33 cellular contexts compared by ENCODE assay signal in genomic region chr16:85080923-85081498, GRCh38. TPM values are rescaled to one million over a fixed set of nuclear protein-coding genes. Genes with fewer than 3 reads are reported as not detected.
DNase-seq lines count a peak whose midpoint lies in the region; ATAC-seq and TF ChIP-seq lines count a peak whose summit lies in the region.
"Had no signal": no experiment of that assay in that cellular context is flagged by ENCODE, and none has a peak within 500 bp of the region (broad histone marks: within the 10 kb centered on the region; RNA-seq: fewer than 3 reads in every experiment).

No MANE protein-coding gene starts in this region.

- H3K4me1 ChIP-seq in BE2C (peaks cover 10% of the 10 kb centered on the region), HAP-1 (peaks cover 31% of the 10 kb centered on the region)
- H3K4me1 ChIP-seq: A549 had no signal

- H3K4me3 Mint-ChIP-seq in WTC11 (peak overlapping the region; percentile 15; the same call in 1 of the 2 replicates), nephron progenitor cell (peak overlapping the region; percentile 67)
- H3K4me3 Mint-ChIP-seq: activated T-cell treated with anti-CD3 and anti-CD28 coated beads, Interleukin-2, amount 50 U/mL, for 72 hours; brain had no signal

- H3K36me3 ChIP-seq in BE2C (no peaks in the 10 kb centered on the region), HAP-1 (replicated peaks) (no peaks in the 10 kb centered on the region)

- in situ Hi-C loops in HAP-1 (cut with MboI; ENCODE audit: low sequenced_read_pairs), result no loop called here

- H3K27me3 ChIP-seq in BE2C (no peaks in the 10 kb centered on the region), HAP-1 (ENCODE audit: low read depth) (no peaks in the 10 kb centered on the region)
- H3K27me3 ChIP-seq: adrenal gland, upper lobe of left lung had no signal

- H3K4me1 Mint-ChIP-seq in WTC11 (peaks cover 45% of the 10 kb centered on the region), nephron progenitor cell (peaks cover 63% of the 10 kb centered on the region)

- no peak for ATAC-seq in WTC11
- no peak for ATAC-seq in HG02588 (IDR thresholded peaks at IDR 0.05; ENCODE audit: unreplicated experiment)
- no peak for ATAC-seq in GM21367 (IDR thresholded peaks at IDR 0.05; ENCODE audit: unreplicated experiment)
- ATAC-seq: A549; activated T-cell treated with anti-CD3 and anti-CD28 coated beads, Interleukin-2, amount 50 U/mL, for 72 hours; HCT116 had no signal

- CTCF ChIA-PET in WTC11 (lab: Charles Lee), result interaction anchor here (1.0 kb wide), 1 partner anchor 54 kb away, joined by 3 read pairs; the partner anchor contains the start of gene KIAA0513

- peaks cover 9% of the 10 kb centered on the region for H3K36me3 Mint-ChIP-seq in WTC11
- H3K36me3 Mint-ChIP-seq in nephron progenitor cell (ENCODE audit: low read depth), result peaks cover 15% of the 10 kb centered on the region

- H3K27me3 Mint-ChIP-seq in WTC11 (ENCODE audit: low read depth), result peaks cover 82% of the 10 kb centered on the region
- peaks cover 35% of the 10 kb centered on the region for H3K27me3 Mint-ChIP-seq in nephron progenitor cell (ENCODE audit: low read depth, poor library complexity)

- H3K9me3 ChIP-seq in BE2C (no peaks in the 10 kb centered on the region), HAP-1 (no peaks in the 10 kb centered on the region)
- H3K9me3 ChIP-seq: A549, adrenal gland, neutrophil, upper lobe of left lung had no signal

- H3K4me3 ChIP-seq in BE2C (ENCODE audit: low read depth, low read length) (no peak overlapping the region), HAP-1 (no peak overlapping the region)
- H3K4me3 ChIP-seq: A549, adrenal gland, skin epidermis, upper lobe of left lung had no signal

- DNase-seq in BE2C (peak; percentile 53), HAP-1 (ENCODE audit: low spot score in 2 of 2) (peak; percentile 23 to 59), WTC11 (ENCODE audit: low spot score) (no peak), nephron progenitor cell (no peak), mesenteric fat pad (ENCODE audit: low spot score) (no peak), SHP77 treated with DMSO at 0.1 percent for 48 hours (lab: John Stamatoyannopoulos, UW) (no peak)
- DNase-seq: activated CD4-positive, alpha-beta T cell treated with anti-CD3 and anti-CD28 coated beads for 4 hours; activated naive CD4-positive, alpha-beta T cell treated with Interleukin-2 at 50 U/mL for 16 hours; activated T-cell treated with anti-CD3 and anti-CD28 coated beads, Interleukin-2, amount 50 U/mL, for 72 hours; COR-L47; effector memory CD4-positive, alpha-beta T cell; hypothalamus; NCI-H1105; NCI-H2081; stimulated activated CD4-positive, alpha-beta T cell treated with anti-CD3 and anti-CD28 coated beads, Interleukin-1b, Interleukin-23, amount 100 ng/mL, for 48 hours had no signal

- H3K27ac Mint-ChIP-seq in WTC11 (0 out of 2 replicates have a peak overlapping the region, but pooled peaks have one; percentile 43), nephron progenitor cell (no peak overlapping the region)
- H3K27ac Mint-ChIP-seq: activated T-cell treated with anti-CD3 and anti-CD28 coated beads, Interleukin-2, amount 50 U/mL, for 72 hours; IgD-negative memory B cell had no signal

- TF ChIP-seq CTCF in BE2C (IDR thresholded peaks at IDR 0.05; ENCODE audit: low read depth, low read length) (no peak), WTC11 (IDR thresholded peaks at IDR 0.05) (no peak), nephron progenitor cell (IDR thresholded peaks at IDR 0.05) (no peak)

- no peaks in the 10 kb centered on the region for H3K9me3 Mint-ChIP-seq in WTC11
- H3K9me3 Mint-ChIP-seq in nephron progenitor cell, result no peaks in the 10 kb centered on the region
- H3K9me3 Mint-ChIP-seq: activated T-cell treated with anti-CD3 and anti-CD28 coated beads, Interleukin-2, amount 50 U/mL, for 72 hours; brain had no signal

- POLR2A ChIA-PET in WTC11 (lab: Charles Lee), result interaction anchor here (1.3 kb wide), 1 partner anchor 53 kb away, joined by 3 read pairs; the partner anchor contains the start of gene KIAA0513

TF ChIP-seq in WTC11, 78 proteins besides CTCF, POLR2A, EP300 and RAD21:
- TF ChIP-seq FOXJ3 (CRISPR knock-in tag; IDR thresholded peaks at IDR 0.05; ENCODE audit: borderline replicate concordance) (peak; percentile 52; the same call in 1 of the 2 replicates), SOX15 (CRISPR knock-in tag; IDR thresholded peaks at IDR 0.05) (no peak), ZNF425 (CRISPR knock-in tag; conservative IDR thresholded peaks at IDR 0.05) (no peak)
TF ChIP-seq in WTC11: peak in this region for 1.

RNA-seq across cellular contexts. Expression of gene CIBAR2, which starts 31.3 kb away (rescaled TPM):
- polyA plus RNA-seq in BE2C (2012; ENCODE audit: insufficient read depth, insufficient read length, low read depth), result not detected
- total RNA-seq in WTC11 (2021) (not detected in 3 replicates), mesenteric fat pad (not detected)
- total RNA-seq: activated T-cell treated with anti-CD3 and anti-CD28 coated beads, Interleukin-2, amount 50 U/mL, for 72 hours; chondrocyte; kidney epithelial cell; lung microvascular endothelial cell; NCI-H460; pulmonary artery endothelial cell; SK-MEL-5; T-helper 1 cell treated with Interleukin-12 subunit alpha and Interleukin-12 subunit beta and Interleukin-4 antibody, amounts not matched to agents 30 ng/mL and 1 ng/mL, for 36 hours had no signal
- polyA plus RNA-seq: A549, esophagus, IgD-negative memory B cell had no signal

RNA-seq across cellular contexts. Expression of gene KIAA0513, which starts 53.4 kb away (rescaled TPM):
- polyA plus RNA-seq in BE2C (2012; ENCODE audit: insufficient read depth, insufficient read length, low read depth), result 16.5 TPM
- 6.4 to 7.8 TPM (median 7.3 TPM) in 3 replicates for total RNA-seq in WTC11 (2021)
- total RNA-seq in mesenteric fat pad, result 12.7 TPM

Comparison
In these comparisons a context has a peak if more than half of its experiments do, and no peak if none do; other contexts are left out.
1. DNase-seq: peak in BE2C (single experiment) and HAP-1 (2 of 2); none in WTC11 (single experiment), nephron progenitor cell (single experiment), mesenteric fat pad (single experiment) and SHP77 treated with DMSO at 0.1 percent for 48 hours (single experiment).